ENCODE assay signal across 11 cellular contexts in genomic region chr11:78202733-78203167, GRCh38. TPM values are rescaled to one million over a fixed set of nuclear protein-coding genes. Genes with fewer than 3 reads are reported as not detected.
DNase-seq lines count a peak whose midpoint lies in the region; ATAC-seq and TF ChIP-seq lines count a peak whose summit lies in the region.
"Had no signal": no experiment of that assay in that cellular context is flagged by ENCODE, and none has a peak within 500 bp of the region (broad histone marks: within the 10 kb centered on the region; RNA-seq: fewer than 3 reads in every experiment).

No MANE protein-coding gene starts in this region.

- peak overlapping the region; percentile 57 for H3K27ac ChIP-seq in CD8-positive, alpha-beta memory T cell (ENCODE audit: low read depth, low read length)
- H3K27ac ChIP-seq: SK-N-MC had no signal

- no peaks in the 10 kb centered on the region for H3K9me3 ChIP-seq in CD8-positive, alpha-beta memory T cell (ENCODE audit: low read length)

- ATAC-seq in HG02588 (IDR thresholded peaks at IDR 0.05; ENCODE audit: unreplicated experiment), result no peak

- peak overlapping the region; percentile 88 to 99 (median 95) for H3K27ac Mint-ChIP-seq in CD8-positive, alpha-beta memory T cell
- H3K27ac Mint-ChIP-seq in T-helper 1 cell treated with Interleukin-12 subunit alpha and Interleukin-12 subunit beta and Interleukin-4 antibody, amounts not matched to agents 30 μg/mL and 1 μg/mL, for 36 hours, result peak overlapping the region; percentile 95
- peak overlapping the region; percentile 59 for H3K27ac Mint-ChIP-seq in neural crest cell (ENCODE audit: unreplicated experiment)

- no peaks in the 10 kb centered on the region for H3K27me3 Mint-ChIP-seq in CD8-positive, alpha-beta memory T cell
- no peaks in the 10 kb centered on the region for H3K27me3 Mint-ChIP-seq in T-helper 1 cell treated with Interleukin-12 subunit alpha and Interleukin-12 subunit beta and Interleukin-4 antibody, amounts not matched to agents 30 μg/mL and 1 μg/mL, for 36 hours (ENCODE audit: low read depth)
- no peaks in the 10 kb centered on the region for H3K27me3 Mint-ChIP-seq in neural crest cell (ENCODE audit: low read depth)

- intact Hi-C loops in head of caudate nucleus (cut with DNase I), result no loop called here

- peaks cover 5 to 32% (median 9%) of the 10 kb centered on the region in 3 donors for H3K36me3 Mint-ChIP-seq in CD8-positive, alpha-beta memory T cell
- peaks cover 34% of the 10 kb centered on the region for H3K36me3 Mint-ChIP-seq in T-helper 1 cell treated with Interleukin-12 subunit alpha and Interleukin-12 subunit beta and Interleukin-4 antibody, amounts not matched to agents 30 μg/mL and 1 μg/mL, for 36 hours (ENCODE audit: low read depth)
- H3K36me3 Mint-ChIP-seq in neural crest cell (ENCODE audit: low read depth), result peaks cover 6% of the 10 kb centered on the region

- peaks cover 29 to 49% (median 40%) of the 10 kb centered on the region in 3 donors for H3K4me1 Mint-ChIP-seq in CD8-positive, alpha-beta memory T cell
- peaks cover 39% of the 10 kb centered on the region for H3K4me1 Mint-ChIP-seq in T-helper 1 cell treated with Interleukin-12 subunit alpha and Interleukin-12 subunit beta and Interleukin-4 antibody, amounts not matched to agents 30 μg/mL and 1 μg/mL, for 36 hours (ENCODE audit: low read depth)
- peaks cover 18% of the 10 kb centered on the region for H3K4me1 Mint-ChIP-seq in neural crest cell

- H3K4me1 ChIP-seq in CD8-positive, alpha-beta memory T cell (ENCODE audit: insufficient read depth, low read length), result peaks cover 40% of the 10 kb centered on the region

- peak overlapping the region; percentile 44 to 89 (median 80) for H3K4me3 Mint-ChIP-seq in CD8-positive, alpha-beta memory T cell
- peak overlapping the region; percentile 85 for H3K4me3 Mint-ChIP-seq in T-helper 1 cell treated with Interleukin-12 subunit alpha and Interleukin-12 subunit beta and Interleukin-4 antibody, amounts not matched to agents 30 μg/mL and 1 μg/mL, for 36 hours
- H3K4me3 Mint-ChIP-seq in neural crest cell, result no peak overlapping the region

- no peaks in the 10 kb centered on the region for H3K27me3 ChIP-seq in CD8-positive, alpha-beta memory T cell (ENCODE audit: insufficient read depth, low read length, poor library complexity, severe bottlenecking)

- no peak for TF ChIP-seq CTCF in neural crest cell (conservative IDR thresholded peaks at IDR 0.05)

- H3K9me3 Mint-ChIP-seq in CD8-positive, alpha-beta memory T cell, result no peaks in the 10 kb centered on the region
- H3K9me3 Mint-ChIP-seq in T-helper 1 cell treated with Interleukin-12 subunit alpha and Interleukin-12 subunit beta and Interleukin-4 antibody, amounts not matched to agents 30 μg/mL and 1 μg/mL, for 36 hours, result no peaks in the 10 kb centered on the region
- H3K9me3 Mint-ChIP-seq in neural crest cell, result no peaks in the 10 kb centered on the region

- peak overlapping the region; percentile 62 for H3K4me3 ChIP-seq in CD8-positive, alpha-beta memory T cell (ENCODE audit: low read length)
- H3K4me3 ChIP-seq: SK-N-MC had no signal

- CTCF ChIA-PET in CD8-positive, alpha-beta memory T cell (lab: Charles Lee), result interaction anchor here (0.6 to 1.8 kb wide), 3 partner anchors 13 to 18 kb away, joined by 3 to 6 read pairs (median 5); partner anchors contain the start of gene KCTD21

- peak; percentile 37 to 88 (median 79) for DNase-seq in CD8-positive, alpha-beta memory T cell
- peak; percentile 77 for DNase-seq in activated effector memory CD4-positive, alpha-beta T cell treated with anti-CD3 and anti-CD28 coated beads, Interleukin-2, amount 50 U/mL, for 16 hours
- DNase-seq in neural crest cell (ENCODE audit: low read depth, low spot score), result no peak
- no peak for DNase-seq in NCI-H524 treated with DMSO at 0.1 percent for 48 hours (lab: John Stamatoyannopoulos, UW)
- no peak for DNase-seq in iPS-NIHi11 (ENCODE audit: low spot score)
- DNase-seq in head of caudate nucleus, result no peak
- DNase-seq: hypothalamus, NCI-H1436 had no signal

- POLR2A ChIA-PET in CD8-positive, alpha-beta memory T cell (lab: Charles Lee), result interaction anchor here (1.8 to 2.4 kb wide), 2 partner anchors 14 to 63 kb away, joined by 5 to 12 read pairs; partner anchors contain the start of genes ALG8, KCTD21 and USP35

- H3K36me3 ChIP-seq in CD8-positive, alpha-beta memory T cell (ENCODE audit: insufficient read depth, low read length), result no peaks in the 10 kb centered on the region

RNA-seq across cellular contexts. Expression of gene USP35, which starts 14.0 kb away (rescaled TPM):
- total RNA-seq in CD8-positive, alpha-beta memory T cell, result 1 to 10 TPM; 4.4 TPM
- polyA plus RNA-seq in CD8-positive, alpha-beta memory T cell, result 1.1 TPM
- 9.3 and 11.1 TPM in 2 replicates for total RNA-seq in neural crest cell

RNA-seq across cellular contexts. Expression of gene KCTD21, which starts 14.3 kb away (rescaled TPM):
- 1 to 10 TPM; 4.6 to 4.9 TPM for total RNA-seq in CD8-positive, alpha-beta memory T cell
- polyA plus RNA-seq in CD8-positive, alpha-beta memory T cell, result 3.3 TPM
- total RNA-seq in neural crest cell, result 6.4 and 8.4 TPM in 2 replicates

Comparison
In these comparisons a context has a peak if more than half of its experiments do, and no peak if none do; other contexts are left out.
1. DNase-seq: peak in CD8-positive, alpha-beta memory T cell (5 of 5) and activated effector memory CD4-positive, alpha-beta T cell treated with anti-CD3 and anti-CD28 coated beads, Interleukin-2, amount 50 U/mL, for 16 hours (single experiment); none in neural crest cell (single experiment), NCI-H524 treated with DMSO at 0.1 percent for 48 hours (single experiment), iPS-NIHi11 (single experiment) and head of caudate nucleus (0 of 42).
2. Peak in every context shown above with its lines, with median percentiles within 50 percentile points of each other: H3K27ac Mint-ChIP-seq.